ENCODE assay signal across 19 cellular contexts in genomic region chr10:34759837-34760215, GRCh38.
"Had no signal": no experiment of that assay in that cellular context is flagged by ENCODE, and none has a peak within 500 bp of the region (broad histone marks: within the 10 kb centered on the region; RNA-seq: fewer than 3 reads in every experiment).

No MANE protein-coding gene starts in this region.

- H3K4me3 ChIP-seq: body of pancreas, right atrium auricular region had no signal

- H3K36me3 Mint-ChIP-seq: activated naive CD8-positive, alpha-beta T cell treated with anti-CD3 and anti-CD28 coated beads, Interleukin-2, amount 10 ng/mL, durations not matched to agents 7 days and 5 days had no signal

- ATAC-seq: body of pancreas; left lobe of liver; stimulated activated naive CD8-positive, alpha-beta T cell treated with anti-CD3 and anti-CD28 coated beads, Interleukin-15, amount 100 ng/mL, for 72 hours had no signal

- H3K27ac Mint-ChIP-seq: activated CD4-positive, alpha-beta memory T cell treated with anti-CD3 and anti-CD28 coated beads, Interleukin-2, amount 10 ng/mL, durations not matched to agents 7 days and 5 days; activated naive CD8-positive, alpha-beta T cell treated with anti-CD3 and anti-CD28 coated beads, Interleukin-2, amount 10 ng/mL, durations not matched to agents 7 days and 5 days; activated T-cell treated with anti-CD3 and anti-CD28 coated beads, Interleukin-2, amount 50 U/mL, for 24 hours; activated T-helper 2 cell treated with anti-CD3 and anti-CD28 coated beads, Interferon-gamma antibody, Interleukin-2, Interleukin-4, amounts not matched to agents 10 μg/mL and 5 μg/mL and 100 μg/mL, durations not matched to agents 14 hours and 24 hours and 36 hours; stimulated activated naive CD8-positive, alpha-beta T cell treated with anti-CD3 and anti-CD28 coated beads, Interleukin-15, amount 100 ng/mL, for 72 hours had no signal

- H3K9me3 ChIP-seq: body of pancreas, right atrium auricular region had no signal

- H3K36me3 ChIP-seq: right atrium auricular region had no signal

- H3K27me3 ChIP-seq: body of pancreas, right atrium auricular region had no signal

- H3K27me3 Mint-ChIP-seq: type B pancreatic cell had no signal

- H3K4me3 Mint-ChIP-seq: activated CD4-positive, alpha-beta memory T cell treated with anti-CD3 and anti-CD28 coated beads, Interleukin-2, amount 10 ng/mL, durations not matched to agents 7 days and 5 days; activated naive CD8-positive, alpha-beta T cell treated with anti-CD3 and anti-CD28 coated beads, Interleukin-2, amount 10 ng/mL, durations not matched to agents 7 days and 5 days; activated T-cell treated with anti-CD3 and anti-CD28 coated beads, Interleukin-2, amount 50 U/mL, for 24 hours; stimulated activated naive CD8-positive, alpha-beta T cell treated with anti-CD3 and anti-CD28 coated beads, Interleukin-15, amount 100 ng/mL, for 72 hours; type B pancreatic cell had no signal

- H3K9me3 Mint-ChIP-seq: activated CD4-positive, alpha-beta memory T cell treated with anti-CD3 and anti-CD28 coated beads, Interleukin-2, amount 10 ng/mL, durations not matched to agents 7 days and 5 days; activated naive CD8-positive, alpha-beta T cell treated with anti-CD3 and anti-CD28 coated beads, Interleukin-2, amount 10 ng/mL, durations not matched to agents 7 days and 5 days; activated T-cell treated with anti-CD3 and anti-CD28 coated beads, Interleukin-2, amount 50 U/mL, for 24 hours; activated T-helper 2 cell treated with anti-CD3 and anti-CD28 coated beads, Interferon-gamma antibody, Interleukin-2, Interleukin-4, amounts not matched to agents 10 μg/mL and 5 μg/mL and 100 μg/mL, durations not matched to agents 14 hours and 24 hours and 36 hours had no signal

- DNase-seq: activated CD4-positive, alpha-beta memory T cell treated with anti-CD3 and anti-CD28 coated beads, Interleukin-2, amount 10 ng/mL, durations not matched to agents 7 days and 5 days; activated CD4-positive, alpha-beta T cell treated with anti-CD3 and anti-CD28 coated beads for 4 hours; activated naive CD4-positive, alpha-beta T cell treated with Interleukin-2 at 50 U/mL for 16 hours; activated naive CD8-positive, alpha-beta T cell treated with anti-CD3 and anti-CD28 coated beads, Interleukin-2, amount 10 ng/mL, durations not matched to agents 7 days and 5 days; activated T-cell treated with anti-CD3 and anti-CD28 coated beads, Interleukin-2, amount 50 U/mL, for 24 hours; amygdala; body of pancreas; cortex of kidney; hippocampal formation; kidney; midbrain; occipital lobe; stimulated activated CD4-positive, alpha-beta T cell treated with anti-CD3 and anti-CD28 coated beads, Interleukin-4, amount 100 ng/mL, for 1 hour; stimulated activated naive CD8-positive, alpha-beta T cell treated with anti-CD3 and anti-CD28 coated beads, Interleukin-15, amount 100 ng/mL, for 72 hours; SW 1271 had no signal

- H3K27ac ChIP-seq: right atrium auricular region had no signal
